Comparison of ENCODE assay signal across 1 cellular context in genomic region chr19:6819323-6819722, GRCh38.
A peak's percentile ranks its signal among the peaks of the same experiment; 100 is the strongest.
TF ChIP-seq lines count a peak whose summit lies in the region.

No MANE protein-coding gene starts in this region.

TF ChIP-seq in A549, 52 proteins besides CTCF, POLR2A, EP300 and RAD21:
- TF ChIP-seq KDM1A (IDR thresholded peaks at IDR 0.05; ENCODE audit: low read depth) (peak; percentile 34; the same call in 1 of the 2 replicates), CEBPB (IDR thresholded peaks at IDR 0.05) (no peak), NFE2L2 (conservative IDR thresholded peaks at IDR 0.05; ENCODE audit: low read length) (no peak), EHF (CRISPR knock-in tag; IDR thresholded peaks at IDR 0.05) (no peak), NPAS2 (CRISPR knock-in tag; IDR thresholded peaks at IDR 0.05; ENCODE audit: borderline replicate concordance) (no peak)
